In genomic region chr15:87955284-87955909, GRCh38 we compare ENCODE assay signal across 27 cellular contexts.
"Had no signal": no experiment of that assay in that cellular context is flagged by ENCODE, and none has a peak within 500 bp of the region (broad histone marks: within the 10 kb centered on the region; RNA-seq: fewer than 3 reads in every experiment).

No MANE protein-coding gene starts in this region.

- H3K9me3 ChIP-seq: colonic mucosa, gastrocnemius medialis, left lung, lower lobe of right lung, ovary, sigmoid colon, thoracic aorta, tibial nerve, upper lobe of left lung had no signal

- H3K27ac Mint-ChIP-seq: dendritic cell treated with granulocyte-macrophage colony-stimulating factor and Interleukin-4, amounts not matched to agents 40 ng/mL and 50 ng/mL, for 4 days; endodermal cell; memory B cell; mesothelial cell of epicardium; naive thymus-derived CD4-positive, alpha-beta T cell; nephron progenitor cell; stimulated activated effector memory CD8-positive, alpha-beta T cell treated with anti-CD3 and anti-CD28 coated beads, Interleukin-12 subunit alpha, Interleukin-12 subunit beta, amount 100 ng/mL, for 72 hours had no signal

- H3K4me1 ChIP-seq: colonic mucosa, left lung, lower lobe of right lung, sigmoid colon, upper lobe of left lung had no signal

- H3K9me3 Mint-ChIP-seq: dendritic cell treated with granulocyte-macrophage colony-stimulating factor and Interleukin-4, amounts not matched to agents 40 ng/mL and 50 ng/mL, for 4 days; endodermal cell; mesothelial cell of epicardium; nephron progenitor cell; stimulated activated effector memory CD8-positive, alpha-beta T cell treated with anti-CD3 and anti-CD28 coated beads, Interleukin-12 subunit alpha, Interleukin-12 subunit beta, amount 100 ng/mL, for 72 hours had no signal

- DNase-seq: central memory CD4-positive, alpha-beta T cell; colonic mucosa; effector CD8-positive, alpha-beta T cell; endodermal cell; foreskin fibroblast; gastrocnemius medialis; kidney; left lung; lower lobe of right lung; naive thymus-derived CD4-positive, alpha-beta T cell; nephron progenitor cell; ovary; retina; sigmoid colon; stimulated activated CD4-positive, alpha-beta T cell treated with anti-CD3 and anti-CD28 coated beads, Interleukin-2, amount 100 ng/mL, for 24 hours; stimulated activated CD4-positive, alpha-beta T cell treated with anti-CD3 and anti-CD28 coated beads, Interleukin-4, amount 100 ng/mL, for 24 hours; stimulated activated naive CD8-positive, alpha-beta T cell treated with anti-CD3 and anti-CD28 coated beads, Interleukin-15, Interleukin-2, amounts not matched to agents 100 U/mL and 50 U/mL, for 24 hours; upper lobe of left lung had no signal

- H3K4me3 ChIP-seq: colonic mucosa, gastrocnemius medialis, hepatocyte, left lung, lower lobe of right lung, ovary, sigmoid colon, thoracic aorta, tibial nerve, upper lobe of left lung had no signal

- H3K4me3 Mint-ChIP-seq: dendritic cell treated with granulocyte-macrophage colony-stimulating factor and Interleukin-4, amounts not matched to agents 40 ng/mL and 50 ng/mL, for 4 days; endodermal cell; memory B cell; mesothelial cell of epicardium; naive thymus-derived CD4-positive, alpha-beta T cell; nephron progenitor cell; stimulated activated effector memory CD8-positive, alpha-beta T cell treated with anti-CD3 and anti-CD28 coated beads, Interleukin-12 subunit alpha, Interleukin-12 subunit beta, amount 100 ng/mL, for 72 hours had no signal

- H3K36me3 Mint-ChIP-seq: memory B cell; mesothelial cell of epicardium; naive thymus-derived CD4-positive, alpha-beta T cell; stimulated activated effector memory CD8-positive, alpha-beta T cell treated with anti-CD3 and anti-CD28 coated beads, Interleukin-12 subunit alpha, Interleukin-12 subunit beta, amount 100 ng/mL, for 72 hours had no signal

- H3K27me3 Mint-ChIP-seq: memory B cell had no signal

- ATAC-seq: esophagus mucosa; left lung; lower lobe of right lung; naive thymus-derived CD4-positive, alpha-beta T cell; stimulated activated effector memory CD8-positive, alpha-beta T cell treated with anti-CD3 and anti-CD28 coated beads, Interleukin-12 subunit alpha, Interleukin-12 subunit beta, amount 100 ng/mL, for 72 hours; stimulated activated naive CD8-positive, alpha-beta T cell treated with anti-CD3 and anti-CD28 coated beads, Interleukin-15, Interleukin-2, amounts not matched to agents 100 U/mL and 50 U/mL, for 24 hours had no signal

- H3K27me3 ChIP-seq: colonic mucosa, gastrocnemius medialis, ovary, sigmoid colon, tibial nerve, upper lobe of left lung had no signal

- H3K36me3 ChIP-seq: colonic mucosa, gastrocnemius medialis, left lung, lower lobe of right lung, ovary, sigmoid colon, thoracic aorta, tibial nerve, upper lobe of left lung had no signal

- H3K27ac ChIP-seq: colonic mucosa, epithelial cell of prostate, hepatocyte, left lung, lower lobe of right lung, ovary, sigmoid colon, thoracic aorta, upper lobe of left lung had no signal

- H3K4me1 Mint-ChIP-seq: memory B cell; naive thymus-derived CD4-positive, alpha-beta T cell; nephron progenitor cell; stimulated activated effector memory CD8-positive, alpha-beta T cell treated with anti-CD3 and anti-CD28 coated beads, Interleukin-12 subunit alpha, Interleukin-12 subunit beta, amount 100 ng/mL, for 72 hours had no signal
